ENCODE assay signal across 8 cellular contexts in genomic region chr19:11382898-11383705, GRCh38. TPM values are rescaled to one million over a fixed set of nuclear protein-coding genes. Genes with fewer than 3 reads are reported as not detected.
DNase-seq lines count a peak whose midpoint lies in the region; ATAC-seq and TF ChIP-seq lines count a peak whose summit lies in the region.
"Had no signal": no experiment of that assay in that cellular context is flagged by ENCODE, and none has a peak within 500 bp of the region (broad histone marks: within the 10 kb centered on the region; RNA-seq: fewer than 3 reads in every experiment).

No MANE protein-coding gene starts in this region.

- H3K36me3 ChIP-seq in fibroblast of lung (ENCODE audit: control insufficient read depth, insufficient read depth, low read length): no peaks in the 10 kb centered on the region

- H3K27me3 ChIP-seq in fibroblast of lung (ENCODE audit: control insufficient read depth, insufficient read depth, low read length): no peaks in the 10 kb centered on the region

- peak overlapping the region; percentile 31 to 52 (median 36) for H3K4me3 ChIP-seq in fibroblast of lung (replicated peaks in 1 of 4; ENCODE audit: control extremely low read depth in 1 of 4, insufficient read depth in 1 of 4, low read depth in 3 of 4, low read length in 4 of 4)

- peak overlapping the region; percentile 30 for H3K9ac ChIP-seq in fibroblast of lung (ENCODE audit: insufficient read depth, low read length)

- H3K79me2 ChIP-seq in fibroblast of lung (ENCODE audit: control insufficient read depth, insufficient read depth, low read length): peaks cover 4% of the 10 kb centered on the region

- H3K4me1 Mint-ChIP-seq in neural crest cell: peaks cover 33% of the 10 kb centered on the region

- no peaks in the 10 kb centered on the region for H4K20me1 ChIP-seq in fibroblast of lung (ENCODE audit: control insufficient read depth, extremely low read depth, insufficient read depth, low read length)

- H2AFZ ChIP-seq in fibroblast of lung (ENCODE audit: low read length): no peak overlapping the region

- peak; percentile 26 to 33 for DNase-seq in NCI-H1930 (lab: John Stamatoyannopoulos, UW)
- peak; percentile 55 to 63 for DNase-seq in activated CD4-positive, alpha-beta T cell treated with anti-CD3 and anti-CD28 coated beads, Interleukin-2, amount 50 U/mL, for 48 hours
- no peak for DNase-seq in fibroblast of lung (ENCODE audit: low read depth in 2 of 2)
- peak; percentile 44 for DNase-seq in neural crest cell (ENCODE audit: low read depth, low spot score)
- DNase-seq in NCI-H524 treated with DMSO at 0.1 percent for 48 hours (lab: John Stamatoyannopoulos, UW): no peak

- peak; percentile 55 for TF ChIP-seq CTCF in GM12872 (IDR thresholded peaks at IDR 0.05; ENCODE audit: insufficient read depth, low read depth, low read length)
- peak; percentile 53 to 60 for TF ChIP-seq CTCF in fibroblast of lung (conservative IDR thresholded peaks at IDR 0.05 in 1 of 2, IDR thresholded peaks at IDR 0.05 in 1 of 2; ENCODE audit: low read depth in 1 of 2, low read length in 2 of 2)
- TF ChIP-seq CTCF in neural crest cell (conservative IDR thresholded peaks at IDR 0.05): peak; percentile 77

- no peaks in the 10 kb centered on the region for H3K36me3 Mint-ChIP-seq in neural crest cell (ENCODE audit: low read depth)

- H3K27ac Mint-ChIP-seq in neural crest cell (ENCODE audit: unreplicated experiment): no peak overlapping the region

- H3K4me1 ChIP-seq in fibroblast of lung (ENCODE audit: control insufficient read depth, extremely low read depth, insufficient read depth, low read length): peaks cover 8% of the 10 kb centered on the region

- no peaks in the 10 kb centered on the region for H3K9me3 Mint-ChIP-seq in neural crest cell
- H3K9me3 Mint-ChIP-seq: activated naive CD4-positive, alpha-beta T cell treated with anti-CD3 and anti-CD28 coated beads, Interleukin-2, amount 50 U/mL, for 72 hours had no signal

- ATAC-seq in HG02588 (IDR thresholded peaks at IDR 0.05; ENCODE audit: unreplicated experiment): no peak
- ATAC-seq: activated naive CD4-positive, alpha-beta T cell treated with anti-CD3 and anti-CD28 coated beads, Interleukin-2, amount 50 U/mL, for 72 hours had no signal

- H3K9me3 ChIP-seq in fibroblast of lung (ENCODE audit: control insufficient read depth, insufficient read depth, low read depth, low read length): no peaks in the 10 kb centered on the region

- peak overlapping the region; percentile 72 for H3K4me3 Mint-ChIP-seq in neural crest cell

- H3K27ac ChIP-seq in fibroblast of lung (ENCODE audit: insufficient read depth, low read length): no peak overlapping the region

- H3K4me2 ChIP-seq in fibroblast of lung (ENCODE audit: extremely low read depth, insufficient read depth, low read length): peak overlapping the region; percentile 58

- H3K27me3 Mint-ChIP-seq in neural crest cell (ENCODE audit: low read depth): peaks cover 39% of the 10 kb centered on the region

RNA-seq across cellular contexts. Expression of gene EPOR, which starts 1.0 kb away (rescaled TPM):
- total RNA-seq in fibroblast of lung (6.4 and 9.2 TPM in 2 replicates), neural crest cell (3.5 and 4.5 TPM in 2 replicates)
- 3.6 and 3.8 TPM in 2 replicates for polyA plus RNA-seq in fibroblast of lung
- 4.4 and 6.0 TPM in 2 replicates for polyA plus RNA-seq in fibroblast of lung (2012)
- polyA minus RNA-seq in fibroblast of lung (ENCODE audit: low replicate concordance): 4.8 and 6.3 TPM in 2 replicates

RNA-seq across cellular contexts. Expression of gene SWSAP1, which starts 8.6 kb away (rescaled TPM):
- total RNA-seq in fibroblast of lung: 0.50 and 0.51 TPM in 2 replicates
- 0.76 and 1.2 TPM in 2 replicates for polyA plus RNA-seq in fibroblast of lung
- polyA plus RNA-seq in fibroblast of lung (2012): 1.6 and 1.7 TPM in 2 replicates
- 0.96 TPM in 1 of 2 replicates, not detected in the other for polyA minus RNA-seq in fibroblast of lung (ENCODE audit: low replicate concordance)
- total RNA-seq in neural crest cell: 2.9 and 3.5 TPM in 2 replicates

RNA-seq across cellular contexts. Expression of gene PLPPR2, which starts 27.9 kb away (rescaled TPM):
- total RNA-seq in fibroblast of lung (7.4 and 13.0 TPM in 2 replicates), neural crest cell (10.3 and 12.3 TPM in 2 replicates)
- 17.6 and 21.2 TPM in 2 replicates for polyA plus RNA-seq in fibroblast of lung
- 42.8 and 51.9 TPM in 2 replicates for polyA plus RNA-seq in fibroblast of lung (2012)
- polyA minus RNA-seq in fibroblast of lung (ENCODE audit: low replicate concordance): 56.3 and 56.9 TPM in 2 replicates

RNA-seq across cellular contexts. Expression of gene RGL3, which starts 36.0 kb away (rescaled TPM):
- 1.8 and 4.0 TPM in 2 replicates for total RNA-seq in fibroblast of lung
- 0.20 and 0.90 TPM in 2 replicates for polyA plus RNA-seq in fibroblast of lung
- 0.26 and 0.97 TPM in 2 replicates for polyA plus RNA-seq in fibroblast of lung (2012)
- polyA minus RNA-seq in fibroblast of lung (ENCODE audit: low replicate concordance): 1.3 TPM in 1 of 2 replicates, not detected in the other
- 0.30 and 0.55 TPM in 2 replicates for total RNA-seq in neural crest cell
- total RNA-seq: activated naive CD4-positive, alpha-beta T cell treated with anti-CD3 and anti-CD28 coated beads, Interleukin-2, amount 50 U/mL, for 72 hours had no signal

RNA-seq across cellular contexts. Expression of gene CCDC159, which starts 36.8 kb away (rescaled TPM):
- total RNA-seq in fibroblast of lung (10.1 and 11.3 TPM in 2 replicates), neural crest cell (7.0 and 10.3 TPM in 2 replicates)
- polyA plus RNA-seq in fibroblast of lung: 13.8 and 14.4 TPM in 2 replicates
- 14.6 and 14.8 TPM in 2 replicates for polyA plus RNA-seq in fibroblast of lung (2012)
- polyA minus RNA-seq in fibroblast of lung (ENCODE audit: low replicate concordance): 15.7 and 20.7 TPM in 2 replicates

Comparison
In these comparisons a context has a peak if more than half of its experiments do, and no peak if none do; other contexts are left out.
1. DNase-seq: peak in NCI-H1930 (2 of 2), activated CD4-positive, alpha-beta T cell treated with anti-CD3 and anti-CD28 coated beads, Interleukin-2, amount 50 U/mL, for 48 hours (2 of 2) and neural crest cell (single experiment); none in fibroblast of lung (0 of 2) and NCI-H524 treated with DMSO at 0.1 percent for 48 hours (single experiment).
2. Peak in every context shown above with its lines, with median percentiles within 50 percentile points of each other: CTCF ChIP-seq.